Comparison of ENCODE assay signal across 18 cellular contexts in genomic region chr11:46523290-46523689, GRCh38.
DNase-seq lines count a peak whose midpoint lies in the region; ATAC-seq, FAIRE-seq and TF ChIP-seq lines count a peak whose summit lies in the region.
"Had no signal": no experiment of that assay in that cellular context is flagged by ENCODE, and none has a peak within 500 bp of the region (broad histone marks: within the 10 kb centered on the region; RNA-seq: fewer than 3 reads in every experiment).

No MANE protein-coding gene starts in this region.

- CTCF ChIA-PET in HepG2 (lab: Yijun Ruan, JAX; ENCODE audit: low intra/inter-chr PET ratio, low total read pairs) = no interaction called here

- peak; percentile 4 for FAIRE-seq in HepG2 (lab: Jason Lieb, UNC)
- FAIRE-seq in HTR-8/SVneo (lab: Jason Lieb, UNC) = no peak
- FAIRE-seq: A204.1, GM19239, H54 had no signal

- H3K4me1 ChIP-seq in HepG2 (ENCODE audit: insufficient read depth, low read length) (peaks cover 81% of the 10 kb centered on the region), right lobe of liver (peaks cover 0 to 36% (median 10%) of the 10 kb centered on the region in 4 donors)

- H3K36me3 Mint-ChIP-seq in brain (peaks cover 8% of the 10 kb centered on the region), nephron (ENCODE audit: low read depth) (no peaks in the 10 kb centered on the region)

- WGBS in HepG2 (ENCODE audit: low lambda C conversion rate) = 45% methylated on average over 6 of the region's 6 CpGs
- WGBS in right lobe of liver (ENCODE audit: insufficient coverage, low coverage, low lambda C conversion rate, missing lambda C conversion rate) = 34% methylated on average over 5 of the region's 6 CpGs

- no peak for DNase-seq in HepG2 (ENCODE audit: low spot score)
- no peak for DNase-seq in right lobe of liver
- DNase-seq in HTR-8/SVneo (ENCODE audit: insufficient read length, low spot score) = no peak
- no peak for DNase-seq in NCI-H1930 (lab: John Stamatoyannopoulos, UW)
- DNase-seq: COR-L47, NCI-H1105 treated with DMSO at 0.1 percent for 48 hours, NCI-H187 treated with DMSO at 0.1 percent for 48 hours, NCI-H2171, NCI-H446 treated with DMSO at 0.1 percent for 48 hours, OCI-M1, SHP77 treated with DMSO at 0.1 percent for 48 hours had no signal

- POLR2A ChIA-PET in HepG2 (lab: Yijun Ruan, JAX) = interaction anchor here (1.4 kb wide), 1 partner anchor 31 kb away, joined by 3 read pairs; no protein-coding TSS in a partner anchor

- H3K27ac Mint-ChIP-seq in brain (peak overlapping the region in 3 of 5 experiments; percentile 9 to 52 (median 30)), nephron (peak overlapping the region in 2 of 3 experiments; percentile 50 to 59)
- H3K27ac Mint-ChIP-seq: IgD-negative memory B cell had no signal

- H3K4me3 Mint-ChIP-seq in brain (peak overlapping the region in 1 of 5 experiments; percentile 2), nephron (no peak overlapping the region)
- H3K4me3 Mint-ChIP-seq: IgD-negative memory B cell had no signal

- no peak overlapping the region for H3K9ac ChIP-seq in HepG2 (ENCODE audit: insufficient read depth, low read depth, low read length)

- H3K9me3 Mint-ChIP-seq in brain = peaks cover 0 to 6% (median 0%) of the 10 kb centered on the region in 5 experiments
- H3K9me3 Mint-ChIP-seq in nephron = no peaks in the 10 kb centered on the region
- H3K9me3 Mint-ChIP-seq: IgD-negative memory B cell had no signal

- H4K20me1 ChIP-seq in HepG2 (ENCODE audit: insufficient read depth, low read length) = peaks cover 57% of the 10 kb centered on the region

- in situ Hi-C loops in HepG2 (cut with HindIII; ENCODE audit: extremely low pct_ligation_motif_present, low pct_unique_long_range_greater_than_20kb) = no loop called here

- H3K4me2 ChIP-seq in HepG2 (ENCODE audit: low read depth, low read length) = peak overlapping the region; percentile 48

- H3K79me2 ChIP-seq in HepG2 (ENCODE audit: insufficient read depth, low read length) = peaks cover 90% of the 10 kb centered on the region

- TF ChIP-seq POLR2A in HepG2 (IDR thresholded peaks at IDR 0.05; ENCODE audit: insufficient read depth in 1 of 2, low read depth in 2 of 2, low read length in 2 of 2) (no peak), right lobe of liver (IDR thresholded peaks at IDR 0.05) (no peak)

- peak overlapping the region; percentile 33 for H3K27ac ChIP-seq in HepG2 (ENCODE audit: extremely low read length, insufficient read depth, low read length)
- H3K27ac ChIP-seq in right lobe of liver = peak overlapping the region in 1 of 3 donors; percentile 26

- H2AFZ ChIP-seq in HepG2 (ENCODE audit: low read length) = no peak overlapping the region

- no peaks in the 10 kb centered on the region for H3K27me3 ChIP-seq in HepG2 (ENCODE audit: control insufficient read depth in 1 of 2, insufficient read depth in 2 of 2, low read length in 2 of 2)
- H3K27me3 ChIP-seq in right lobe of liver = no peaks in the 10 kb centered on the region

- no peak for TF ChIP-seq CTCF in HepG2 (CRISPR knock-in tag; IDR thresholded peaks at IDR 0.05)
- TF ChIP-seq CTCF in right lobe of liver (IDR thresholded peaks at IDR 0.05) = no peak
- TF ChIP-seq CTCF in brain (conservative IDR thresholded peaks at IDR 0.05) = no peak
- no peak for TF ChIP-seq CTCF in nephron (IDR thresholded peaks at IDR 0.05; ENCODE audit: unreplicated experiment in 3 of 3)

- H3K36me3 ChIP-seq in HepG2 (replicated peaks in 1 of 2; ENCODE audit: control insufficient read depth in 1 of 2, insufficient read depth in 2 of 2, low read length in 2 of 2) (peaks cover 4 to 5% of the 10 kb centered on the region in 2 experiments; a peak in 4 of 5 replicates), right lobe of liver (no peaks in the 10 kb centered on the region)

- no peaks in the 10 kb centered on the region for H3K27me3 Mint-ChIP-seq in brain
- H3K27me3 Mint-ChIP-seq in nephron (ENCODE audit: low read depth) = no peaks in the 10 kb centered on the region
- H3K27me3 Mint-ChIP-seq: IgD-negative memory B cell had no signal

- no TSS peak for BruUV-seq in HepG2 (replicated peaks; lab: Mats Ljungman, UMichigan)

- ATAC-seq in HepG2 (no peak), right lobe of liver (no peak), GM18502 (IDR thresholded peaks at IDR 0.05; ENCODE audit: poor library complexity, unreplicated experiment) (no peak)

- no peak for TF ChIP-seq RAD21 in HepG2 (CRISPR knock-in tag; IDR thresholded peaks at IDR 0.05)

- H3K4me1 Mint-ChIP-seq in brain = peaks cover 63% of the 10 kb centered on the region
- H3K4me1 Mint-ChIP-seq in nephron = peaks cover 62% of the 10 kb centered on the region

- no peaks in the 10 kb centered on the region for H3K9me3 ChIP-seq in HepG2 (ENCODE audit: low read length)
- H3K9me3 ChIP-seq in right lobe of liver = no peaks in the 10 kb centered on the region

- intact Hi-C loops in HepG2 (cut with micrococcal nuclease; ENCODE audit: unreplicated experiment) (loop anchor here (2.0 kb wide), 1 partner anchor 18 kb away; no protein-coding TSS in a partner anchor), right lobe of liver (cut with DNase I) (no loop called here)

- H3K4me3 ChIP-seq in HepG2 (replicated peaks in 1 of 3; ENCODE audit: insufficient read depth in 1 of 3, low read depth in 2 of 3, low read length in 3 of 3) (no peak overlapping the region; a peak in 1 of 6 replicates), right lobe of liver (no peak overlapping the region)

- TF ChIP-seq EP300 in HepG2 (IDR thresholded peaks at IDR 0.05; ENCODE audit: low read depth in 2 of 2, low read length in 2 of 2) (no peak), HepG2 (CRISPR knock-in tag; IDR thresholded peaks at IDR 0.05; ENCODE audit: borderline replicate concordance) (no peak)

TF ChIP-seq in HepG2, 621 proteins besides CTCF, POLR2A, EP300 and RAD21:
- peak; percentile 7 for TF ChIP-seq XRCC5 (optimal IDR thresholded peaks at IDR 0.05; ENCODE audit: low read length)
- TF ChIP-seq ONECUT2 (CRISPR knock-in tag; IDR thresholded peaks at IDR 0.05) = 0 out of 2 replicates have a peak, but pooled peaks have one; percentile 9
- TF ChIP-seq ZNF652 (CRISPR knock-in tag; IDR thresholded peaks at IDR 0.05; ENCODE audit: borderline replicate concordance, low read depth) = peak; percentile 86
- 0 out of 2 replicates have a peak, but pooled peaks have one; percentile 0 for TF ChIP-seq TFAP4 (IDR thresholded peaks at IDR 0.05; ENCODE audit: borderline replicate concordance, low read depth)
- no peak for TF ChIP-seq MTF1 (CRISPR knock-in tag; IDR thresholded peaks at IDR 0.05)
